Comparison of ENCODE assay signal across 8 cellular contexts in the genomic region with DNA sequence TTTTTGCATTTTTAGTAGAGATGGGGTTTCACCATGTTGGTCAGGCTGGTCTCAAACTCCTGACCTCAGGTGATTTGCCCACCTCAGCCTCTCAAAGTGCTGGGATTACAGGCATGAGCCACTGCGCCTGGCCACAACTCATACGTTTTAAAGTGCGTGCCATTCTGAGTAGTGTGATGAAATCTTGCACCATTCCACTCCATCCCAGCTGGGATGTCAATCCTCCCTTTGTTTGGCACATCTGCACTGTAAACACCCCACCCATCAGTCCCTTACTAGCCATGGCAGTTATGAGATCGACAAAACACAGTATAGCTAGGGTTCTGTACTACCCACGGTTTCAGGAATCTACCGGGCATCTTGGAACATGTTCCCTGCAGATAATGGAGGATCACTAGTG. TPM values are rescaled to one million over a fixed set of nuclear protein-coding genes. Genes with fewer than 3 reads are reported as not detected.
"Had no signal": no experiment of that assay in that cellular context is flagged by ENCODE, and none has a peak within 500 bp of the region (broad histone marks: within the 10 kb centered on the region; RNA-seq: fewer than 3 reads in every experiment).

No MANE protein-coding gene starts in this region.

RNA-seq across cellular contexts. Expression of a gene that starts 9.2 kb away (rescaled TPM):
- total RNA-seq: HT-29, OCI-LY7 had no signal
- polyA plus RNA-seq: IgD-negative memory B cell, K562 had no signal

RNA-seq across cellular contexts. Expression of a gene that starts 16.0 kb away (rescaled TPM):
- total RNA-seq: HT-29, K562, M059J, OCI-LY7, PC-3, SK-MEL-5 had no signal
- polyA plus RNA-seq: IgD-negative memory B cell, K562, SK-N-SH had no signal

RNA-seq across cellular contexts. Expression of a gene that starts 48.7 kb away (rescaled TPM):
- total RNA-seq: HT-29, K562, M059J, OCI-LY7, SK-MEL-5 had no signal
- polyA plus RNA-seq: IgD-negative memory B cell, K562, SK-N-SH had no signal
